ENCODE assay signal across 1 cellular context in genomic region chr18:35856178-35856577, GRCh38.
TF ChIP-seq lines count a peak whose summit lies in the region.

No MANE protein-coding gene starts in this region.

TF ChIP-seq in K562, 482 proteins besides CTCF, POLR2A, EP300 and RAD21 (continued from another document):
- TF ChIP-seq FOXA3 (CRISPR knock-in tag; conservative IDR thresholded peaks at IDR 0.05 in 1 of 2, IDR thresholded peaks at IDR 0.05 in 1 of 2) (no peak), PREB (CRISPR knock-in tag; IDR thresholded peaks at IDR 0.05) (no peak), HMGN3 (IDR thresholded peaks at IDR 0.05; ENCODE audit: borderline replicate concordance, extremely low read depth, insufficient read length, low read depth, low read length) (no peak), CBX1 (IDR thresholded peaks at IDR 0.05; ENCODE audit: low read depth) (no peak), DNMT1 (IDR thresholded peaks at IDR 0.05) (no peak), TCF7 (IDR thresholded peaks at IDR 0.05; ENCODE audit: borderline replicate concordance) (no peak), PML (IDR thresholded peaks at IDR 0.05; ENCODE audit: low read length) (no peak), MNT (conservative IDR thresholded peaks at IDR 0.05) (no peak), ZFP36 (IDR thresholded peaks at IDR 0.05; ENCODE audit: low read depth, low read length, partially characterized antibody) (no peak), DLX4 (CRISPR knock-in tag; IDR thresholded peaks at IDR 0.05) (no peak), ZNF354B (CRISPR knock-in tag; IDR thresholded peaks at IDR 0.05) (no peak)
